In genomic region chr6:110419028-110419739, GRCh38 we compare ENCODE assay signal across 20 cellular contexts. TPM values are rescaled to one million over a fixed set of nuclear protein-coding genes. Genes with fewer than 3 reads are reported as not detected.
"Had no signal": no experiment of that assay in that cellular context is flagged by ENCODE, and none has a peak within 500 bp of the region (broad histone marks: within the 10 kb centered on the region; RNA-seq: fewer than 3 reads in every experiment).

No MANE protein-coding gene starts in this region.

- H3K4me3 ChIP-seq: breast epithelium, esophagus muscularis mucosa, right atrium auricular region, spleen, tibial nerve had no signal

- H3K36me3 ChIP-seq: breast epithelium, esophagus muscularis mucosa, neutrophil, right atrium auricular region, spleen, tibial nerve had no signal

- H3K27ac ChIP-seq: breast epithelium, esophagus muscularis mucosa, neutrophil, right atrium auricular region, spleen, tibial nerve had no signal

- FAIRE-seq: endometrium, islet of Langerhans, TTC549 had no signal

- H3K4me1 ChIP-seq: breast epithelium had no signal

- H3K27me3 ChIP-seq: breast epithelium, esophagus muscularis mucosa, neutrophil, right atrium auricular region, tibial nerve had no signal

- H3K9me3 ChIP-seq: neutrophil, right atrium auricular region had no signal

- ATAC-seq: left ventricle myocardium superior; SK-N-SH treated with all-trans-retinoic acid at 6 μM for 48 hours; stimulated activated memory B cell treated with anti-CD40 and anti-IgM and Interleukin-4, amounts not matched to agents 10 μg/mL and 1 μg/mL and 100 μg/mL, for 72 hours had no signal

- DNase-seq: activated effector memory CD4-positive, alpha-beta T cell treated with anti-CD3 and anti-CD28 coated beads, Interleukin-2, amount 50 U/mL, for 16 hours; aorta; left ventricle myocardium superior; mesendoderm; posterior cingulate gyrus; spleen; stimulated activated CD4-positive, alpha-beta T cell treated with anti-CD3 and anti-CD28 coated beads, Interleukin-1b, Interleukin-23, amount 100 ng/mL, for 48 hours had no signal

RNA-seq across cellular contexts. Expression of gene SLC22A16, which starts 57.2 kb away (rescaled TPM):
- total RNA-seq: dermis microvascular lymphatic vessel endothelial cell, fibroblast of villous mesenchyme, left ventricle myocardium superior, myocyte, right atrium auricular region, tibial nerve had no signal
